In the genomic region with DNA sequence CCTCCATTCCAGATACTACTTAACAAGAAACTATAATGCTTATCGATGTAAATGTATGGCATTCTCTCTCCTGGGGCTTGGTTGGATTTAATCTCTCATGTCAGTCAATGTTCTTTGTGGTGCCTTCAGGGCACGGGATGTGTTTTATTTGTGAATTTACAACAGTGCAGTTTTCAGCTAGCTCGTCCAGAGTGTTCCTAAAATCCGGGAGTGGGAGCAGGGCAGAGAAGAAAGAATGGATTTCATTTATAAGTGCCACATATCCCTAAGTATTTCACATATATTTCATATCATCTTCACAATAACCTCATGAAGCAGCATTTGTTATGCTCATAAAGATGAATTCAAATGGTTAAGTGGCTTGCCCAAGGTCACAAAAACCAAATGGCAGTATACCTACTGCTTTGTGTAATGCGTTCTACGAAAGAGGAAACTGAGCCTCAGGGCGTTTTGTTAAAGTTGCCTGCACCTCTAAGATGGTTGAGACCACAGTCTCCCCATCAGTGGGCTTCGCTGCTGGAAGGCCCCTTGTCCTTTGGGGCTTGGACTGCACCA, we compare ENCODE assay signal across 8 cellular contexts.
DNase-seq lines count a peak whose midpoint lies in the region; ATAC-seq, FAIRE-seq and TF ChIP-seq lines count a peak whose summit lies in the region.

No MANE protein-coding gene starts in this region.

- no peaks in the 10 kb centered on the region for H3K9me2 ChIP-seq in MM.1S (replicated peaks; ENCODE audit: insufficient read depth, low read length)

- H4K20me1 ChIP-seq in MM.1S (ENCODE audit: insufficient read depth, low read length) = peaks cover 15% of the 10 kb centered on the region; the same call in 1 of the 2 replicates

- FAIRE-seq in GM12891 (lab: Jason Lieb, UNC) = peak; percentile 76

- DNase-seq in GM12891 (ENCODE audit: insufficient read length, low spot score) = no peak
- DNase-seq in MM.1S = no peak
- DNase-seq in stimulated activated CD4-positive, alpha-beta T cell treated with anti-CD3 and anti-CD28 coated beads, Interleukin-1b, Interleukin-23, amount 100 ng/mL, for 48 hours = no peak
- DNase-seq in GOT3 (lab: John Stamatoyannopoulos, UW) = no peak
- no peak for DNase-seq in CD1c-positive myeloid dendritic cell (ENCODE audit: extremely low spot score)

- H3K9me3 ChIP-seq in MM.1S (replicated peaks; ENCODE audit: insufficient read depth, low read length) = no peaks in the 10 kb centered on the region
- no peaks in the 10 kb centered on the region for H3K9me3 ChIP-seq in ectodermal cell (ENCODE audit: control insufficient read depth, low read length)
- no peaks in the 10 kb centered on the region for H3K9me3 ChIP-seq in neutrophil

- peaks cover 47% of the 10 kb centered on the region for H3K79me2 ChIP-seq in MM.1S (ENCODE audit: low read length)

- H3K27me3 ChIP-seq in MM.1S (replicated peaks; ENCODE audit: insufficient read depth, low read length) (no peaks in the 10 kb centered on the region), ectodermal cell (ENCODE audit: control insufficient read depth, insufficient read depth, low read length, poor library complexity, severe bottlenecking) (peaks cover 4% of the 10 kb centered on the region), neutrophil (no peaks in the 10 kb centered on the region)

- WGBS in ectodermal cell, 2 experiments = 48 to 51% methylated on average over 7 to 8 of the region's 8 CpGs

- peak overlapping the region; percentile 97 for H3K9ac ChIP-seq in MM.1S (ENCODE audit: low read length)

- peak overlapping the region; percentile 83 for H3K4me2 ChIP-seq in MM.1S (ENCODE audit: low read depth, low read length)

- TF ChIP-seq POLR2A in GM12891 (IDR thresholded peaks at IDR 0.05; ENCODE audit: low read depth, low read length) = no peak

- peak overlapping the region; percentile 92 for H3K4me3 ChIP-seq in MM.1S (ENCODE audit: low read length)
- peak overlapping the region; percentile 78 for H3K4me3 ChIP-seq in ectodermal cell (ENCODE audit: insufficient read depth, low read depth, low read length)
- peak overlapping the region; percentile 88 to 89 for H3K4me3 ChIP-seq in neutrophil (ENCODE audit: low read depth in 1 of 2, low read length in 1 of 2)

- TF ChIP-seq CTCF in MM.1S (IDR thresholded peaks at IDR 0.05; ENCODE audit: low read length) (no peak), neutrophil (IDR thresholded peaks at IDR 0.05) (no peak)

- H3K27ac ChIP-seq in MM.1S (ENCODE audit: low read length) (peak overlapping the region; percentile 88), ectodermal cell (ENCODE audit: insufficient read depth, low read depth, low read length, poor library complexity, severe bottlenecking) (no peak overlapping the region), neutrophil (peak overlapping the region; percentile 91)

- H3K36me3 ChIP-seq in MM.1S (replicated peaks; ENCODE audit: insufficient read depth, low read length) = no peaks in the 10 kb centered on the region
- H3K36me3 ChIP-seq in ectodermal cell (ENCODE audit: control insufficient read depth, insufficient read depth, low read length) = no peaks in the 10 kb centered on the region
- no peaks in the 10 kb centered on the region for H3K36me3 ChIP-seq in neutrophil

- ATAC-seq in GM21825 (IDR thresholded peaks at IDR 0.05; ENCODE audit: unreplicated experiment) = peak; percentile 20

- peak overlapping the region; percentile 61 for H2AFZ ChIP-seq in MM.1S (ENCODE audit: low read length)

- H3K4me1 ChIP-seq in MM.1S (ENCODE audit: low read length) (peaks cover 45% of the 10 kb centered on the region), ectodermal cell (ENCODE audit: control insufficient read depth, insufficient read depth, low read length) (peaks cover 20% of the 10 kb centered on the region), neutrophil (ENCODE audit: control insufficient read depth in 1 of 2, insufficient read depth in 1 of 2, low read depth in 1 of 2, low read length in 1 of 2) (peaks cover 48 to 52% of the 10 kb centered on the region in 2 experiments)

- peaks cover 34% of the 10 kb centered on the region for H3F3A ChIP-seq in MM.1S (ENCODE audit: insufficient read depth, low read length)

TF ChIP-seq in GM12891, 5 proteins besides CTCF, POLR2A, EP300 and RAD21:
- TF ChIP-seq TAF1 (IDR thresholded peaks at IDR 0.05; ENCODE audit: low read depth, low read length) (no peak), POLR2AphosphoS5 (IDR thresholded peaks at IDR 0.05; ENCODE audit: low read depth, low read length) (no peak), SPI1 (IDR thresholded peaks at IDR 0.05; ENCODE audit: low read depth, low read length) (no peak), PAX5 (IDR thresholded peaks at IDR 0.05; ENCODE audit: insufficient read depth, low read length, severe bottlenecking) (no peak), POU2F2 (IDR thresholded peaks at IDR 0.05; ENCODE audit: low read depth, low read length) (no peak)
